10 cellular contexts compared by ENCODE assay signal in the genomic region with DNA sequence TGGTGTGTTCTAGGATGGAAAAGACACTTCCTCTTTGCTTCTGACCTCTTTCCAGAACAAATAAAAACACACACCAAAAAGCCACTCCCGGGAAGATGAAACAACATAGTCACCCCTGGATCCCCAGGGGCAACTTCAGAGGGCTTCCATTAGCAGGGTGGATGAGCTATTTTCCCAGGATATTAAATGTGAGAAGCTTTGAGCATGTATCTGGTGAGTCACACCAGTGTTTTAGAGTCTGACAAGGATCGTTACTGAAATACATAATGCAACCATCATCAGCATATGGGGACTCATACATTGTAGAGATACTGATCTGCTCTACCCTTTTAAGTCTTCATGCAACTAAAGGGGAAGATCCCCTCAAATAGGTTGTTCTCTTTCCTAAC.
DNase-seq lines count a peak whose midpoint lies in the region; ATAC-seq lines count a peak whose summit lies in the region.
"Had no signal": no experiment of that assay in that cellular context is flagged by ENCODE, and none has a peak within 500 bp of the region (broad histone marks: within the 10 kb centered on the region; RNA-seq: fewer than 3 reads in every experiment).

No MANE protein-coding gene starts in this region.

- H3K4me3 Mint-ChIP-seq in activated T-cell treated with anti-CD3 and anti-CD28 coated beads, Interleukin-2, amount 50 U/mL, for 4 hours = no peak overlapping the region
- no peak overlapping the region for H3K4me3 Mint-ChIP-seq in activated T-helper 17 cell treated with anti-CD3 and anti-CD28 coated beads, Interleukin-2, amount 50 U/mL, for 72 hours

- H3K27ac Mint-ChIP-seq in activated T-helper 17 cell treated with anti-CD3 and anti-CD28 coated beads, Interleukin-2, amount 50 U/mL, for 72 hours = no peak overlapping the region

- peak; percentile 73 to 84 for ATAC-seq in activated T-cell treated with anti-CD3 and anti-CD28 coated beads, Interleukin-2, amount 50 U/mL, for 4 hours
- peak; percentile 76 for ATAC-seq in activated T-helper 17 cell treated with anti-CD3 and anti-CD28 coated beads, Interleukin-2, amount 50 U/mL, for 72 hours (replicated peaks)
- no peak for ATAC-seq in GM21423 (IDR thresholded peaks at IDR 0.05; ENCODE audit: unreplicated experiment)

- H3K4me1 Mint-ChIP-seq in activated T-cell treated with anti-CD3 and anti-CD28 coated beads, Interleukin-2, amount 50 U/mL, for 4 hours (ENCODE audit: low read depth) = peaks cover 6% of the 10 kb centered on the region
- peaks cover 6% of the 10 kb centered on the region for H3K4me1 Mint-ChIP-seq in activated T-helper 17 cell treated with anti-CD3 and anti-CD28 coated beads, Interleukin-2, amount 50 U/mL, for 72 hours

- no peaks in the 10 kb centered on the region for H3K9me3 Mint-ChIP-seq in activated T-cell treated with anti-CD3 and anti-CD28 coated beads, Interleukin-2, amount 50 U/mL, for 4 hours
- no peaks in the 10 kb centered on the region for H3K9me3 Mint-ChIP-seq in activated T-helper 17 cell treated with anti-CD3 and anti-CD28 coated beads, Interleukin-2, amount 50 U/mL, for 72 hours

- no peaks in the 10 kb centered on the region for H3K36me3 Mint-ChIP-seq in activated T-cell treated with anti-CD3 and anti-CD28 coated beads, Interleukin-2, amount 50 U/mL, for 4 hours (ENCODE audit: insufficient read depth)
- no peaks in the 10 kb centered on the region for H3K36me3 Mint-ChIP-seq in activated T-helper 17 cell treated with anti-CD3 and anti-CD28 coated beads, Interleukin-2, amount 50 U/mL, for 72 hours (ENCODE audit: low read depth)

- peaks cover 13% of the 10 kb centered on the region for H3K27me3 Mint-ChIP-seq in activated T-cell treated with anti-CD3 and anti-CD28 coated beads, Interleukin-2, amount 50 U/mL, for 4 hours (ENCODE audit: low read depth)
- H3K27me3 Mint-ChIP-seq in activated T-helper 17 cell treated with anti-CD3 and anti-CD28 coated beads, Interleukin-2, amount 50 U/mL, for 72 hours = peaks cover 7% of the 10 kb centered on the region

- no peak for DNase-seq in activated T-cell treated with anti-CD3 and anti-CD28 coated beads, Interleukin-2, amount 50 U/mL, for 4 hours
- no peak for DNase-seq in activated T-cell treated with anti-CD3 and anti-CD28 coated beads, Interleukin-2, amount 50 U/mL, for 48 hours
- DNase-seq in glomerular visceral epithelial cell (ENCODE audit: extremely low spot score) = peak; percentile 18
- peak; percentile 71 for DNase-seq in stromal cell of bone marrow (ENCODE audit: low read depth)
- DNase-seq in GM19238 (ENCODE audit: insufficient read length, low spot score) = no peak
- no peak for DNase-seq in NCI-H226
- DNase-seq: C1 segment of cervical spinal cord, NCI-H2081 had no signal

Comparison
In these comparisons a context has a peak if more than half of its experiments do, and no peak if none do; other contexts are left out.
1. DNase-seq: peak in glomerular visceral epithelial cell (single experiment) and stromal cell of bone marrow (single experiment); none in activated T-cell treated with anti-CD3 and anti-CD28 coated beads, Interleukin-2, amount 50 U/mL, for 4 hours (single experiment), activated T-cell treated with anti-CD3 and anti-CD28 coated beads, Interleukin-2, amount 50 U/mL, for 48 hours (0 of 2), GM19238 (single experiment) and NCI-H226 (single experiment).